In genomic region chr19:1250374-1251232, GRCh38 we compare ENCODE assay signal across 1 cellular context.
TF ChIP-seq lines count a peak whose summit lies in the region.

No MANE protein-coding gene starts in this region.

TF ChIP-seq in WTC11, 78 proteins besides CTCF, POLR2A, EP300 and RAD21 (continued from another document):
- TF ChIP-seq HMGA2 (CRISPR knock-in tag; IDR thresholded peaks at IDR 0.05) (no peak), AFF4 (CRISPR knock-in tag; IDR thresholded peaks at IDR 0.05; ENCODE audit: borderline replicate concordance) (no peak), ZBTB21 (CRISPR knock-in tag; IDR thresholded peaks at IDR 0.05; ENCODE audit: borderline replicate concordance) (no peak), MYBL2 (CRISPR knock-in tag; IDR thresholded peaks at IDR 0.05) (no peak), NFE2L1 (CRISPR knock-in tag; IDR thresholded peaks at IDR 0.05) (no peak), ZNF281 (CRISPR knock-in tag; IDR thresholded peaks at IDR 0.05) (peak; percentile 90), ZBTB43 (CRISPR knock-in tag; IDR thresholded peaks at IDR 0.05) (no peak), ELF4 (CRISPR knock-in tag; IDR thresholded peaks at IDR 0.05; ENCODE audit: low read depth) (peak; percentile 56; the same call in 1 of the 2 replicates)
